Comparison of ENCODE assay signal across 11 cellular contexts in the genomic region with DNA sequence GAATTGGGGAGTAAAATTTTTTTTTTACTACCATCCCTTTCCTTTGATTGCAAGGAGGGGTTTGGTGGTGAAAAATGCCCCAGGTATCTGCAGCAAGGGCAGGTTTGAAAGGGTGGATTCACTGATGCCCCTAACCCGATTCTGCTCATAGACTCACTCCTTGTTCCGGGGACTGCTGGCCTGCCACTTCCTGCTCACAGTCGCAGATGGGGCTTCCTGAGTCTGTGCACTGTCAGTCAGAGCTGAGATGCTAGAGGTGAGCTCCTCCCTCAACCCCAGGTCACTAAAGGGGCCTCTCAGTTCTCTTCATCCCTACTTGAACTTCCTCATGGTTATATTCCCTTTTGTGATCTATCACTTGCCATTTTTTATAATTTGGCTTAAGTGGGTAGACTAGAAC.
DNase-seq lines count a peak whose midpoint lies in the region; ATAC-seq lines count a peak whose summit lies in the region.
"Had no signal": no experiment of that assay in that cellular context is flagged by ENCODE, and none has a peak within 500 bp of the region (broad histone marks: within the 10 kb centered on the region; RNA-seq: fewer than 3 reads in every experiment).

No MANE protein-coding gene starts in this region.

- H3K79me1 ChIP-seq in mesendoderm (ENCODE audit: low read length) = no peaks in the 10 kb centered on the region

- H2BK5ac ChIP-seq in mesendoderm (ENCODE audit: low read length) = no peak overlapping the region

- H4K8ac ChIP-seq in mesendoderm (ENCODE audit: low read depth, low read length) = no peak overlapping the region

- H2BK15ac ChIP-seq in mesendoderm (replicated peaks; ENCODE audit: low read depth) = no peak overlapping the region

- no peak overlapping the region for H3K23ac ChIP-seq in mesendoderm (ENCODE audit: low read length)

- no peak overlapping the region for H3K18ac ChIP-seq in mesendoderm (ENCODE audit: low read length)

- no peak overlapping the region for H2AK5ac ChIP-seq in mesendoderm (ENCODE audit: low read length)

- no peak overlapping the region for H2BK120ac ChIP-seq in mesendoderm (ENCODE audit: low read depth, low read length)

- no peak overlapping the region for H3K9ac ChIP-seq in mesendoderm (ENCODE audit: low read length)

- H3K27me3 ChIP-seq in mesendoderm (ENCODE audit: insufficient read depth, low read length, poor library complexity) = no peaks in the 10 kb centered on the region

- DNase-seq in NK-92 treated with Interleukin-12 subunit alpha and Interleukin-12 subunit beta, amount 100 ng/mL, for 24 hours (lab: John Stamatoyannopoulos, UW) = peak; percentile 19
- DNase-seq in NK-92 (lab: John Stamatoyannopoulos, UW; ENCODE audit: unreplicated experiment) (no peak), LoVo (ENCODE audit: low spot score) (no peak), mesendoderm (no peak), MV-4-11 (lab: John Stamatoyannopoulos, UW) (no peak)
- DNase-seq in activated T-cell treated with anti-CD3 and anti-CD28 coated beads, Interleukin-2, amount 50 U/mL, for 1 hour = peak; percentile 30
- DNase-seq in stimulated activated CD8-positive, alpha-beta memory T cell treated with anti-CD3 and anti-CD28 coated beads, Interleukin-7, amount 100 ng/mL, for 4 hours (ENCODE audit: low read depth in 2 of 2) = peak; percentile 12 to 13
- DNase-seq: NCI-H446 treated with DMSO at 0.1 percent for 48 hours had no signal

- no peak overlapping the region for H3K4ac ChIP-seq in mesendoderm (ENCODE audit: low read depth, low read length)

- no peaks in the 10 kb centered on the region for H3K79me2 ChIP-seq in mesendoderm (ENCODE audit: control insufficient read depth, insufficient read depth, low read length)

- H3K4me1 ChIP-seq in mesendoderm (ENCODE audit: control insufficient read depth, low read depth, low read length) = no peaks in the 10 kb centered on the region

- H3K4me2 ChIP-seq in mesendoderm (ENCODE audit: low read length) = no peak overlapping the region

- WGBS in mesendoderm (ENCODE audit: extremely low coverage, insufficient coverage, low lambda C conversion rate) = no CpG with 5 or more reads among the region's 3 CpGs

- no peak overlapping the region for H3K4me3 ChIP-seq in mesendoderm (ENCODE audit: low read length)
- H3K4me3 ChIP-seq: thoracic aorta had no signal

- H3K36me3 ChIP-seq in mesendoderm (ENCODE audit: control insufficient read depth, insufficient read depth, low read length) = no peaks in the 10 kb centered on the region
- H3K36me3 ChIP-seq: thoracic aorta had no signal

- H3K27ac ChIP-seq in mesendoderm (ENCODE audit: low read depth, low read length) = no peak overlapping the region
- H3K27ac ChIP-seq: 22Rv1, thoracic aorta had no signal

- ATAC-seq in HG03159 (IDR thresholded peaks at IDR 0.05; ENCODE audit: unreplicated experiment) = peak; percentile 83

- no peak overlapping the region for H4K5ac ChIP-seq in mesendoderm (ENCODE audit: low read length)

- H3K56ac ChIP-seq in mesendoderm (ENCODE audit: low read length) = no peak overlapping the region

Comparison
In these comparisons a context has a peak if more than half of its experiments do, and no peak if none do; other contexts are left out.
1. DNase-seq: peak in NK-92 treated with Interleukin-12 subunit alpha and Interleukin-12 subunit beta, amount 100 ng/mL, for 24 hours (single experiment), activated T-cell treated with anti-CD3 and anti-CD28 coated beads, Interleukin-2, amount 50 U/mL, for 1 hour (single experiment) and stimulated activated CD8-positive, alpha-beta memory T cell treated with anti-CD3 and anti-CD28 coated beads, Interleukin-7, amount 100 ng/mL, for 4 hours (2 of 2); none in NK-92 (single experiment), LoVo (single experiment), mesendoderm (single experiment) and MV-4-11 (single experiment).